15 cellular contexts compared by ENCODE assay signal in the genomic region with DNA sequence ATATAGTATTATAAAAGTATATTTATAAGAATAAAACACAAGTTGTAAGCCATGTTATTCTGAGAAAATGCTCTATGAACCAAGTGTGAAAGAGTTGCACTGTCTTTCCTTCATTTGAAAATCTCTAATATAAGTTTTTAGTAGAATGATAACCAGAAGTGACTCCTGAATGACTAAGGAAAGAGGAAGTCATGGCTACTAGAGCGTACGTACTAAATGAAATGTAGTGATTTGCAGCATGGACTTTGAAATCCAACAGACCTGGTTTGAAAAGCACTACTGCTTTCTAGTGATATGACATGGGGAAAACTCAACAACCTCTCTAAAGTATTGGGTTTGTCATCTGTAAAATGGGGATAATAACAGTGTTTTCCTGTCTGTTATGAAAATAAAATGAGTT. TPM values are rescaled to one million over a fixed set of nuclear protein-coding genes. Genes with fewer than 3 reads are reported as not detected.
DNase-seq lines count a peak whose midpoint lies in the region; ATAC-seq and TF ChIP-seq lines count a peak whose summit lies in the region.
"Had no signal": no experiment of that assay in that cellular context is flagged by ENCODE, and none has a peak within 500 bp of the region (broad histone marks: within the 10 kb centered on the region; RNA-seq: fewer than 3 reads in every experiment).

No MANE protein-coding gene starts in this region.

- H3K4me1 ChIP-seq in Karpas-422 (ENCODE audit: low read length) (peaks cover 31% of the 10 kb centered on the region), mesenchymal stem cell (ENCODE audit: control insufficient read depth, insufficient read depth, low read depth, low read length) (no peaks in the 10 kb centered on the region)
- no peaks in the 10 kb centered on the region for H3K4me1 ChIP-seq in CD8-positive, alpha-beta T cell (ENCODE audit: insufficient read depth, low read length)
- H3K4me1 ChIP-seq: SJSA1 had no signal

- H2BK15ac ChIP-seq in mesenchymal stem cell (ENCODE audit: low read depth, poor library complexity, severe bottlenecking) = no peak overlapping the region

- peak overlapping the region; percentile 56 for H3K27ac Mint-ChIP-seq in activated B cell treated with CpG ODN at 0.5 μM for 24 hours
- H3K27ac Mint-ChIP-seq in stimulated activated memory B cell treated with anti-CD40 and anti-IgM and Interleukin-4, amounts not matched to agents 10 μg/mL and 1 μg/mL and 100 μg/mL, for 72 hours = peak overlapping the region; percentile 11
- H3K27ac Mint-ChIP-seq in CD8-positive, alpha-beta T cell = no peak overlapping the region

- H2AK5ac ChIP-seq in mesenchymal stem cell (ENCODE audit: low read length, severe bottlenecking) = no peak overlapping the region

- H3K4ac ChIP-seq in mesenchymal stem cell (ENCODE audit: low read depth in 1 of 2, low read length in 2 of 2) = no peak overlapping the region

- H3K27me3 Mint-ChIP-seq in activated B cell treated with CpG ODN at 0.5 μM for 24 hours = no peaks in the 10 kb centered on the region
- H3K27me3 Mint-ChIP-seq in stimulated activated memory B cell treated with anti-CD40 and anti-IgM and Interleukin-4, amounts not matched to agents 10 μg/mL and 1 μg/mL and 100 μg/mL, for 72 hours = no peaks in the 10 kb centered on the region
- no peaks in the 10 kb centered on the region for H3K27me3 Mint-ChIP-seq in CD8-positive, alpha-beta T cell (ENCODE audit: low read depth)

- 73% methylated on average over 2 of the region's 2 CpGs for WGBS in mesenchymal stem cell

- intact Hi-C loops in activated B cell treated with CpG ODN at 0.5 μM for 24 hours (cut with micrococcal nuclease) = loop anchor here (5.0 kb wide), 1 partner anchor 1515 kb away; the partner anchor contains the start of gene ATP2C1
- intact Hi-C loops in Right ventricle myocardium superior (cut with DNase I) = no loop called here
- intact Hi-C loops in CD8-positive, alpha-beta T cell (cut with DNase I, micrococcal nuclease) = no loop called here

- no peaks in the 10 kb centered on the region for H3K79me2 ChIP-seq in Karpas-422 (ENCODE audit: low read length)

- H3K79me1 ChIP-seq in mesenchymal stem cell (replicated peaks; ENCODE audit: low read length, poor library complexity, severe bottlenecking) = no peaks in the 10 kb centered on the region

- no peak overlapping the region for H3K14ac ChIP-seq in mesenchymal stem cell (ENCODE audit: low read length in 2 of 2)

- no peak overlapping the region for H4K8ac ChIP-seq in mesenchymal stem cell (ENCODE audit: low read length)

- no peak overlapping the region for H2BK12ac ChIP-seq in mesenchymal stem cell (ENCODE audit: low read length in 2 of 2)

- H3K36me3 ChIP-seq in Karpas-422 (ENCODE audit: insufficient read depth, low read length) (no peaks in the 10 kb centered on the region), mesenchymal stem cell (ENCODE audit: control insufficient read depth in 1 of 2, insufficient read depth in 2 of 2, low read depth in 1 of 2, low read length in 2 of 2) (no peaks in the 10 kb centered on the region)
- H3K36me3 ChIP-seq in CD8-positive, alpha-beta T cell (ENCODE audit: insufficient read depth, low read length) = no peaks in the 10 kb centered on the region
- H3K36me3 ChIP-seq: BLaER1 treated with 17β-estradiol and CSF1 and Interleukin-3, amounts not matched to agents 10 nM and 100 nM; SJSA1 had no signal

- H2AFZ ChIP-seq in Karpas-422 (ENCODE audit: low read length) (no peak overlapping the region), mesenchymal stem cell (ENCODE audit: low read depth, low read length) (no peak overlapping the region)

- H3K9me3 Mint-ChIP-seq in activated B cell treated with CpG ODN at 0.5 μM for 24 hours = no peaks in the 10 kb centered on the region
- no peaks in the 10 kb centered on the region for H3K9me3 Mint-ChIP-seq in stimulated activated memory B cell treated with anti-CD40 and anti-IgM and Interleukin-4, amounts not matched to agents 10 μg/mL and 1 μg/mL and 100 μg/mL, for 72 hours
- H3K9me3 Mint-ChIP-seq in CD8-positive, alpha-beta T cell = no peaks in the 10 kb centered on the region

- peak; percentile 79 for ATAC-seq in activated B cell treated with CpG ODN at 0.5 μM for 24 hours (ENCODE audit: low read depth)
- ATAC-seq in stimulated activated memory B cell treated with anti-CD40 and anti-IgM and Interleukin-4, amounts not matched to agents 10 μg/mL and 1 μg/mL and 100 μg/mL, for 72 hours = no peak
- no peak for ATAC-seq in Right ventricle myocardium superior (ENCODE audit: poor library complexity)
- no peak for ATAC-seq in CD8-positive, alpha-beta T cell
- ATAC-seq: Panc1 had no signal

- H2BK5ac ChIP-seq in mesenchymal stem cell (ENCODE audit: low read depth, low read length, poor library complexity, severe bottlenecking) = no peak overlapping the region

- no peaks in the 10 kb centered on the region for H3K36me3 Mint-ChIP-seq in activated B cell treated with CpG ODN at 0.5 μM for 24 hours (ENCODE audit: low read depth)
- H3K36me3 Mint-ChIP-seq in stimulated activated memory B cell treated with anti-CD40 and anti-IgM and Interleukin-4, amounts not matched to agents 10 μg/mL and 1 μg/mL and 100 μg/mL, for 72 hours = no peaks in the 10 kb centered on the region
- H3K36me3 Mint-ChIP-seq in CD8-positive, alpha-beta T cell = no peaks in the 10 kb centered on the region

- H3K27ac ChIP-seq in Karpas-422 (ENCODE audit: low read length) (peak overlapping the region; percentile 52; the same call in 1 of the 2 replicates), mesenchymal stem cell (ENCODE audit: low read length, poor library complexity, severe bottlenecking) (no peak overlapping the region)
- no peak overlapping the region for H3K27ac ChIP-seq in CD8-positive, alpha-beta T cell (ENCODE audit: low read depth, low read length)
- H3K27ac ChIP-seq: SJSA1 had no signal

- H3K4me3 ChIP-seq in Karpas-422 (ENCODE audit: low read length) (no peak overlapping the region), mesenchymal stem cell (ENCODE audit: insufficient read depth in 1 of 2, low read depth in 1 of 2, low read length in 2 of 2) (no peak overlapping the region)
- no peak overlapping the region for H3K4me3 ChIP-seq in CD8-positive, alpha-beta T cell (ENCODE audit: low read depth, low read length)
- H3K4me3 ChIP-seq: BLaER1 treated with 17β-estradiol and CSF1 and Interleukin-3, amounts not matched to agents 10 nM and 100 nM; SJSA1 had no signal

- POLR2A ChIA-PET in activated B cell treated with CpG ODN at 0.5 μM for 24 hours (lab: Charles Lee) = interaction anchor here (0.9 to 3.9 kb wide), 2 partner anchors 10 to 12 kb away, joined by 4 to 20 read pairs; partner anchors contain the start of gene DNAJC13
- POLR2A ChIA-PET in CD8-positive, alpha-beta T cell (lab: Charles Lee) = no interaction called here

- no peak overlapping the region for H3K18ac ChIP-seq in mesenchymal stem cell (ENCODE audit: low read depth in 1 of 2, low read length in 2 of 2)

- H3K9me2 ChIP-seq in Karpas-422 (replicated peaks; ENCODE audit: insufficient read depth, low read length) = no peaks in the 10 kb centered on the region

- H3K4me2 ChIP-seq in Karpas-422 (ENCODE audit: low read depth, low read length, poor library complexity, severe bottlenecking) (peak overlapping the region; percentile 63), mesenchymal stem cell (ENCODE audit: low read length, poor library complexity, severe bottlenecking) (no peak overlapping the region)

- no peak overlapping the region for H2BK120ac ChIP-seq in mesenchymal stem cell (ENCODE audit: low read depth, low read length)

- H3K23ac ChIP-seq in mesenchymal stem cell (ENCODE audit: low read length in 2 of 2) = no peak overlapping the region

- DNase-seq in Karpas-422 (peak; percentile 74), NOMO-1 treated with DMSO at 0.1 percent for 48 hours (lab: John Stamatoyannopoulos, UW; ENCODE audit: unreplicated experiment) (peak; percentile 87), activated B cell treated with CpG ODN at 0.5 μM for 24 hours (no peak), Right ventricle myocardium superior (no peak), mesenchymal stem cell (no peak)
- DNase-seq in CD8-positive, alpha-beta T cell = no peak
- DNase-seq: DMS79, KG1, NCI-H1092 treated with DMSO at 0.1 percent for 48 hours, NCI-H2081 treated with DMSO at 0.1 percent for 48 hours, NCI-H446 treated with DMSO at 0.1 percent for 48 hours had no signal

- no peak for TF ChIP-seq CTCF in activated B cell treated with CpG ODN at 0.5 μM for 24 hours (IDR thresholded peaks at IDR 0.05)
- TF ChIP-seq CTCF in CD8-positive, alpha-beta T cell (IDR thresholded peaks at IDR 0.05) = no peak

- no peak overlapping the region for H3K9ac ChIP-seq in Karpas-422 (ENCODE audit: low read length)
- H3K9ac ChIP-seq in mesenchymal stem cell (ENCODE audit: low read length) = no peak overlapping the region
- H3K9ac ChIP-seq: BLaER1 treated with 17β-estradiol and CSF1 and Interleukin-3, amounts not matched to agents 10 nM and 100 nM had no signal

- no peak overlapping the region for H4K91ac ChIP-seq in mesenchymal stem cell (ENCODE audit: low read length)

- peaks cover 21% of the 10 kb centered on the region for H3K4me1 Mint-ChIP-seq in activated B cell treated with CpG ODN at 0.5 μM for 24 hours
- peaks cover 19% of the 10 kb centered on the region for H3K4me1 Mint-ChIP-seq in stimulated activated memory B cell treated with anti-CD40 and anti-IgM and Interleukin-4, amounts not matched to agents 10 μg/mL and 1 μg/mL and 100 μg/mL, for 72 hours
- H3K4me1 Mint-ChIP-seq in CD8-positive, alpha-beta T cell (ENCODE audit: low read depth) = no peaks in the 10 kb centered on the region

- no peaks in the 10 kb centered on the region for H4K20me1 ChIP-seq in Karpas-422 (ENCODE audit: insufficient read depth, low read depth, low read length)
- H4K20me1 ChIP-seq: BLaER1 treated with 17β-estradiol and CSF1 and Interleukin-3, amounts not matched to agents 10 nM and 100 nM had no signal

- H3K9me3 ChIP-seq in Karpas-422 (ENCODE audit: low read length) (no peaks in the 10 kb centered on the region), mesenchymal stem cell (ENCODE audit: control insufficient read depth, low read length) (no peaks in the 10 kb centered on the region)
- no peaks in the 10 kb centered on the region for H3K9me3 ChIP-seq in CD8-positive, alpha-beta T cell (ENCODE audit: low read length)
- H3K9me3 ChIP-seq: BLaER1 treated with 17β-estradiol and CSF1 and Interleukin-3, amounts not matched to agents 10 nM and 100 nM; SJSA1 had no signal

- H3K4me3 Mint-ChIP-seq in activated B cell treated with CpG ODN at 0.5 μM for 24 hours = no peak overlapping the region
- H3K4me3 Mint-ChIP-seq in stimulated activated memory B cell treated with anti-CD40 and anti-IgM and Interleukin-4, amounts not matched to agents 10 μg/mL and 1 μg/mL and 100 μg/mL, for 72 hours = no peak overlapping the region
- H3K4me3 Mint-ChIP-seq in CD8-positive, alpha-beta T cell = no peak overlapping the region

- CTCF ChIA-PET in activated B cell treated with CpG ODN at 0.5 μM for 24 hours (lab: Charles Lee) = no interaction called here
- CTCF ChIA-PET in CD8-positive, alpha-beta T cell (lab: Charles Lee) = no interaction called here

- H3K27me3 ChIP-seq in Karpas-422 (ENCODE audit: low read length) (no peaks in the 10 kb centered on the region), mesenchymal stem cell (ENCODE audit: control insufficient read depth in 1 of 2, insufficient read depth in 1 of 2, low read length in 2 of 2) (peaks cover 0 to 15% of the 10 kb centered on the region in 2 experiments)
- H3K27me3 ChIP-seq in CD8-positive, alpha-beta T cell (ENCODE audit: insufficient read depth, low read length) = no peaks in the 10 kb centered on the region
- H3K27me3 ChIP-seq: BLaER1 treated with 17β-estradiol and CSF1 and Interleukin-3, amounts not matched to agents 10 nM and 100 nM; SJSA1 had no signal

RNA-seq across cellular contexts. Expression of gene DNAJC13, which starts 10.3 kb away (rescaled TPM):
- 33.2 and 38.9 TPM in 2 replicates for total RNA-seq in Karpas-422 (2014; rRNA removed; shearing (Covaris generic); ENCODE audit: low replicate concordance)
- 35.9 and 39.8 TPM in 2 replicates for total RNA-seq in activated B cell treated with CpG ODN at 0.5 μM for 24 hours
- total RNA-seq in Right ventricle myocardium superior = 25.7 TPM
- total RNA-seq in CD8-positive, alpha-beta T cell = 1 to 10 TPM; 8.1 to 8.5 TPM
- 28.5 TPM for polyA plus RNA-seq in mesenchymal stem cell (2013, experiment 1 of 2)
- polyA plus RNA-seq in mesenchymal stem cell (2013, experiment 2 of 2) = 28.5 TPM

Comparison
In these comparisons a context has a peak if more than half of its experiments do, and no peak if none do; other contexts are left out.
1. DNase-seq: peak in Karpas-422 (single experiment) and NOMO-1 treated with DMSO at 0.1 percent for 48 hours (single experiment); none in activated B cell treated with CpG ODN at 0.5 μM for 24 hours (single experiment), Right ventricle myocardium superior (single experiment), CD8-positive, alpha-beta T cell (0 of 7) and mesenchymal stem cell (single experiment).